In the genomic region with DNA sequence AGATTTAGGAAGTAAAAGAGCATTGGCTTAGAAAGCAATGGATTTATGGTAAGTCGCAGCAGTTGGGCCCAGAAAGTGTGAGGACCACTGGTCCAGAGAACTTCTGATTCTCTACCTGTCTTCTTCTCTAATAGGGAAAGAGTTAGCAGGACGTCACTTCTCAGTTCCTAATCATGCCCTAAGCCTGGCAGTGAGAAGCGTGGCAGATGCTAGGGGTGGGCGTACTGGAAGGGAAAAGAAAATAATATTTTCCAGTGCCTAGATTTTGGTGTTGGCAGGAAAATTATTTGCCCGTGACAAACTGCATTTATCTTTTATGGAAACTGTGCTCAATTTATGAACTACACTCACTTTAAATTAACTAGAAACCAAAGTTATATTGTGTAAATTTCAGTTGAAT, we compare ENCODE assay signal across 24 cellular contexts.
"Had no signal": no experiment of that assay in that cellular context is flagged by ENCODE, and none has a peak within 500 bp of the region (broad histone marks: within the 10 kb centered on the region; RNA-seq: fewer than 3 reads in every experiment).

No MANE protein-coding gene starts in this region.

- DNase-seq: colonic mucosa; cortex of kidney; dermis blood vessel endothelial cell; dorsolateral prefrontal cortex; effector CD4-positive, alpha-beta T cell; effector CD8-positive, alpha-beta T cell; effector memory CD4-positive, alpha-beta T cell; effector memory CD8-positive, alpha-beta T cell; endodermal cell; erythroblast; esophagus squamous epithelium; foreskin fibroblast; foreskin keratinocyte; foreskin melanocyte; gastrocnemius medialis; glutamatergic neuron; head of caudate nucleus; heart left ventricle; heart right ventricle had no signal

- FAIRE-seq: endometrium, endothelial cell of umbilical vein, frontal cortex had no signal

- ATAC-seq: effector memory CD8-positive, alpha-beta T cell; esophagus mucosa; foreskin keratinocyte; gastrocnemius medialis; gastroesophageal sphincter; heart left ventricle; heart right ventricle had no signal
